21 cellular contexts compared by ENCODE assay signal in the genomic region with DNA sequence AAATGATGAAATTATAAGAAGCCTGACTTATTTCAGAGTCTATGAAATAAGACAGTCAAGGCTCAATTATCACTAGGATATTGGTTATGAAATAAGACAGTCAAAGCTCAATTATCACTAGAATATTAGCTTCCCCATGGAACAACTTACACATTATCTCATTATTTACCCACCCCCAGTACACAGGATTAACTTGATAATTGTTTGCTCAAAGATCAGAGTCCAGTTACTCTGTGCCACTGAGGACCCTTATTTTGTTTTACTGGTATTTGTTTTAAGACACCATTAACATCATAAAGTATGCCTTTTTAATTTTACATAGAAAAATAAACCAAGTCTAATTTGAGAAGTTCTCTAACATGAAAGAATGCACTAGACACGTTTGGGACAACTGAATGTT.
A peak's percentile ranks its signal among the peaks of the same experiment; 100 is the strongest.
DNase-seq lines count a peak whose midpoint lies in the region; ATAC-seq, FAIRE-seq and TF ChIP-seq lines count a peak whose summit lies in the region.
"Had no signal": no experiment of that assay in that cellular context is flagged by ENCODE, and none has a peak within 500 bp of the region (broad histone marks: within the 10 kb centered on the region; RNA-seq: fewer than 3 reads in every experiment).

No MANE protein-coding gene starts in this region.

- in situ Hi-C loops in HepG2 (cut with HindIII; ENCODE audit: extremely low pct_ligation_motif_present, low pct_unique_long_range_greater_than_20kb) = no loop called here

- peaks cover 31% of the 10 kb centered on the region for H3K4me1 Mint-ChIP-seq in GM23338
- H3K4me1 Mint-ChIP-seq: CD4-positive, alpha-beta memory T cell had no signal

- H3K4me1 ChIP-seq in GM23338 (ENCODE audit: insufficient read depth) (peaks cover 36% of the 10 kb centered on the region), HepG2 (ENCODE audit: insufficient read depth, low read length) (peaks cover 15% of the 10 kb centered on the region), small intestine (ENCODE audit: control insufficient read depth in 2 of 2, insufficient read depth in 1 of 2, low read depth in 1 of 2, low read length in 1 of 2) (no peaks in the 10 kb centered on the region)

- H3K36me3 ChIP-seq in GM23338 (ENCODE audit: insufficient read depth) = no peaks in the 10 kb centered on the region
- H3K36me3 ChIP-seq in HepG2 (replicated peaks in 1 of 2; ENCODE audit: control insufficient read depth in 1 of 2, insufficient read depth in 2 of 2, low read length in 2 of 2) = no peaks in the 10 kb centered on the region
- no peaks in the 10 kb centered on the region for H3K36me3 ChIP-seq in small intestine (ENCODE audit: control insufficient read depth in 2 of 2, insufficient read depth in 2 of 2, low read length in 2 of 2)

- no peak overlapping the region for H2AFZ ChIP-seq in GM23338
- H2AFZ ChIP-seq in HepG2 (ENCODE audit: low read length) = no peak overlapping the region

- H3K79me2 ChIP-seq in GM23338 (replicated peaks; ENCODE audit: insufficient read depth) = no peaks in the 10 kb centered on the region
- no peaks in the 10 kb centered on the region for H3K79me2 ChIP-seq in HepG2 (ENCODE audit: insufficient read depth, low read length)

- no peak overlapping the region for H3K9ac ChIP-seq in HepG2 (ENCODE audit: insufficient read depth, low read depth, low read length)

- intact Hi-C loops in HepG2 (cut with micrococcal nuclease; ENCODE audit: unreplicated experiment) = no loop called here
- intact Hi-C loops in sciatic nerve (cut with DNase I) = no loop called here

- no peaks in the 10 kb centered on the region for H3K9me3 Mint-ChIP-seq in GM23338

- POLR2A ChIA-PET in HepG2 (lab: Yijun Ruan, JAX) = no interaction called here

- no peak for TF ChIP-seq POLR2A in HepG2 (IDR thresholded peaks at IDR 0.05; ENCODE audit: insufficient read depth in 1 of 2, low read depth in 2 of 2, low read length in 2 of 2)

- H4K20me1 ChIP-seq in GM23338 (replicated peaks; ENCODE audit: insufficient read depth) (no peaks in the 10 kb centered on the region), HepG2 (ENCODE audit: insufficient read depth, low read length) (no peaks in the 10 kb centered on the region)

- H3K9me2 ChIP-seq in GM23338 (ENCODE audit: insufficient read depth) = no peaks in the 10 kb centered on the region

- no peak overlapping the region for H3K4me3 Mint-ChIP-seq in GM23338
- H3K4me3 Mint-ChIP-seq: CD4-positive, alpha-beta memory T cell had no signal

- peaks cover 6% of the 10 kb centered on the region for H3K27me3 Mint-ChIP-seq in GM23338 (ENCODE audit: insufficient read depth, low read depth, poor library complexity)
- H3K27me3 Mint-ChIP-seq: CD4-positive, alpha-beta memory T cell had no signal

- H3K27ac ChIP-seq in GM23338 (ENCODE audit: low read depth) (no peak overlapping the region), HepG2 (ENCODE audit: extremely low read length, insufficient read depth, low read length) (no peak overlapping the region), small intestine (ENCODE audit: low read depth in 1 of 2, low read length in 1 of 2) (no peak overlapping the region)

- no TSS peak for BruUV-seq in HepG2 (replicated peaks; lab: Mats Ljungman, UMichigan)

- FAIRE-seq in HepG2 (lab: Jason Lieb, UNC) (no peak), small intestine (lab: Jason Lieb, UNC) (no peak)
- FAIRE-seq: GM12878, GM19239, H1 had no signal

- H3F3A ChIP-seq in GM23338 (replicated peaks; ENCODE audit: low read depth) = no peaks in the 10 kb centered on the region

- no peak overlapping the region for H3K4me3 ChIP-seq in GM23338
- H3K4me3 ChIP-seq in HepG2 (replicated peaks in 1 of 3; ENCODE audit: insufficient read depth in 1 of 3, low read depth in 2 of 3, low read length in 3 of 3) = no peak overlapping the region
- no peak overlapping the region for H3K4me3 ChIP-seq in small intestine (ENCODE audit: low read depth in 1 of 2, low read length in 2 of 2)
- H3K4me3 ChIP-seq: GM12878 had no signal

- CTCF ChIA-PET in HepG2 (lab: Yijun Ruan, JAX; ENCODE audit: low intra/inter-chr PET ratio, low total read pairs) = no interaction called here

- H3K9me3 ChIP-seq in HepG2 (ENCODE audit: low read length) (no peaks in the 10 kb centered on the region), small intestine (ENCODE audit: control insufficient read depth, low read depth) (no peaks in the 10 kb centered on the region)

- WGBS in HepG2 (ENCODE audit: low lambda C conversion rate) = 2% methylated on average over 1 of the region's 1 CpG
- WGBS in small intestine, 3 donors = 2 to 22% (median 5%) methylated on average over 1 of the region's 1 CpG

- H3K4me2 ChIP-seq in GM23338 = no peak overlapping the region
- H3K4me2 ChIP-seq in HepG2 (ENCODE audit: low read depth, low read length) = peak overlapping the region; percentile 50

- no peak for TF ChIP-seq RAD21 in HepG2 (CRISPR knock-in tag; IDR thresholded peaks at IDR 0.05)

- H3K27me3 ChIP-seq in GM23338 (ENCODE audit: insufficient read depth) = no peaks in the 10 kb centered on the region
- no peaks in the 10 kb centered on the region for H3K27me3 ChIP-seq in HepG2 (ENCODE audit: control insufficient read depth in 1 of 2, insufficient read depth in 2 of 2, low read length in 2 of 2)
- no peaks in the 10 kb centered on the region for H3K27me3 ChIP-seq in small intestine (ENCODE audit: control insufficient read depth in 2 of 2, insufficient read depth in 2 of 2, low read length in 2 of 2)

- H3K27ac Mint-ChIP-seq in GM23338 = 0 out of 2 replicates have a peak overlapping the region, but pooled peaks have one; percentile 11
- H3K27ac Mint-ChIP-seq: CD4-positive, alpha-beta memory T cell had no signal

- no peak for ATAC-seq in GM23338
- peak; percentile 77 for ATAC-seq in HepG2
- ATAC-seq in sciatic nerve = no peak
- no peak for ATAC-seq in GM21619 (IDR thresholded peaks at IDR 0.05; ENCODE audit: unreplicated experiment)
- ATAC-seq: GM12878 had no signal

- no peaks in the 10 kb centered on the region for H3K36me3 Mint-ChIP-seq in GM23338 (ENCODE audit: low read depth)
- H3K36me3 Mint-ChIP-seq: CD4-positive, alpha-beta memory T cell had no signal

- TF ChIP-seq CTCF in GM23338 (conservative IDR thresholded peaks at IDR 0.05; ENCODE audit: low read depth in 2 of 2) (no peak), HepG2 (CRISPR knock-in tag; IDR thresholded peaks at IDR 0.05) (no peak)

- TF ChIP-seq EP300 in HepG2 (IDR thresholded peaks at IDR 0.05; ENCODE audit: low read depth in 2 of 2, low read length in 2 of 2) (peak in 1 of 2 experiments; percentile 60; a peak in 2 of 4 replicates), HepG2 (CRISPR knock-in tag; IDR thresholded peaks at IDR 0.05; ENCODE audit: borderline replicate concordance) (no peak)

- DNase-seq in DMS53 (lab: John Stamatoyannopoulos, UW) = peak; percentile 8
- no peak for DNase-seq in DMS53 treated with DMSO at 0.1 percent for 48 hours (lab: John Stamatoyannopoulos, UW; ENCODE audit: unreplicated experiment)
- no peak for DNase-seq in GM23338 (ENCODE audit: low spot score)
- peak; percentile 58 for DNase-seq in NCI-H82 (lab: John Stamatoyannopoulos, UW)
- DNase-seq in HepG2 (ENCODE audit: low spot score) = peak; percentile 61
- no peak for DNase-seq in sciatic nerve (ENCODE audit: low spot score)
- DNase-seq in small intestine = no peak
- DNase-seq: 8988T; C1 segment of cervical spinal cord; Calu3; CD4-positive, alpha-beta memory T cell; COR-L47; DMS79; EL; GDM1; H7; HCEC 1CT had no signal

TF ChIP-seq in GM23338, 12 proteins besides CTCF, POLR2A, EP300 and RAD21 (continues in another document):
- TF ChIP-seq NANOG (IDR thresholded peaks at IDR 0.05; ENCODE audit: borderline replicate concordance) = no peak
- no peak for TF ChIP-seq EZH2phosphoT487 (IDR thresholded peaks at IDR 0.05; ENCODE audit: unreplicated experiment)
- no peak for TF ChIP-seq STAT1 (IDR thresholded peaks at IDR 0.05; ENCODE audit: unreplicated experiment)

TF ChIP-seq in HepG2, 621 proteins besides CTCF, POLR2A, EP300 and RAD21 (continues in another document):
- TF ChIP-seq NR3C1 (CRISPR knock-in tag; IDR thresholded peaks at IDR 0.05) (no peak), RXRB (CRISPR knock-in tag; IDR thresholded peaks at IDR 0.05; ENCODE audit: borderline replicate concordance) (0 out of 2 replicates have a peak, but pooled peaks have one; percentile 17), BCL6 (CRISPR knock-in tag; IDR thresholded peaks at IDR 0.05) (0 out of 2 replicates have a peak, but pooled peaks have one; percentile 24)
- TF ChIP-seq, protein P1, sequence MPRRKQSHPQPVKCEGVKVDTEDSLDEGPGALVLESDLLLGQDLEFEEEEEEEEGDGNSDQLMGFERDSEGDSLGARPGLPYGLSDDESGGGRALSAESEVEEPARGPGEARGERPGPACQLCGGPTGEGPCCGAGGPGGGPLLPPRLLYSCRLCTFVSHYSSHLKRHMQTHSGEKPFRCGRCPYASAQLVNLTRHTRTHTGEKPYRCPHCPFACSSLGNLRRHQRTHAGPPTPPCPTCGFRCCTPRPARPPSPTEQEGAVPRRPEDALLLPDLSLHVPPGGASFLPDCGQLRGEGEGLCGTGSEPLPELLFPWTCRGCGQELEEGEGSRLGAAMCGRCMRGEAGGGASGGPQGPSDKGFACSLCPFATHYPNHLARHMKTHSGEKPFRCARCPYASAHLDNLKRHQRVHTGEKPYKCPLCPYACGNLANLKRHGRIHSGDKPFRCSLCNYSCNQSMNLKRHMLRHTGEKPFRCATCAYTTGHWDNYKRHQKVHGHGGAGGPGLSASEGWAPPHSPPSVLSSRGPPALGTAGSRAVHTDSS (CRISPR knock-in tag; conservative IDR thresholded peaks at IDR 0.05) = no peak
- TF ChIP-seq, protein P2, sequence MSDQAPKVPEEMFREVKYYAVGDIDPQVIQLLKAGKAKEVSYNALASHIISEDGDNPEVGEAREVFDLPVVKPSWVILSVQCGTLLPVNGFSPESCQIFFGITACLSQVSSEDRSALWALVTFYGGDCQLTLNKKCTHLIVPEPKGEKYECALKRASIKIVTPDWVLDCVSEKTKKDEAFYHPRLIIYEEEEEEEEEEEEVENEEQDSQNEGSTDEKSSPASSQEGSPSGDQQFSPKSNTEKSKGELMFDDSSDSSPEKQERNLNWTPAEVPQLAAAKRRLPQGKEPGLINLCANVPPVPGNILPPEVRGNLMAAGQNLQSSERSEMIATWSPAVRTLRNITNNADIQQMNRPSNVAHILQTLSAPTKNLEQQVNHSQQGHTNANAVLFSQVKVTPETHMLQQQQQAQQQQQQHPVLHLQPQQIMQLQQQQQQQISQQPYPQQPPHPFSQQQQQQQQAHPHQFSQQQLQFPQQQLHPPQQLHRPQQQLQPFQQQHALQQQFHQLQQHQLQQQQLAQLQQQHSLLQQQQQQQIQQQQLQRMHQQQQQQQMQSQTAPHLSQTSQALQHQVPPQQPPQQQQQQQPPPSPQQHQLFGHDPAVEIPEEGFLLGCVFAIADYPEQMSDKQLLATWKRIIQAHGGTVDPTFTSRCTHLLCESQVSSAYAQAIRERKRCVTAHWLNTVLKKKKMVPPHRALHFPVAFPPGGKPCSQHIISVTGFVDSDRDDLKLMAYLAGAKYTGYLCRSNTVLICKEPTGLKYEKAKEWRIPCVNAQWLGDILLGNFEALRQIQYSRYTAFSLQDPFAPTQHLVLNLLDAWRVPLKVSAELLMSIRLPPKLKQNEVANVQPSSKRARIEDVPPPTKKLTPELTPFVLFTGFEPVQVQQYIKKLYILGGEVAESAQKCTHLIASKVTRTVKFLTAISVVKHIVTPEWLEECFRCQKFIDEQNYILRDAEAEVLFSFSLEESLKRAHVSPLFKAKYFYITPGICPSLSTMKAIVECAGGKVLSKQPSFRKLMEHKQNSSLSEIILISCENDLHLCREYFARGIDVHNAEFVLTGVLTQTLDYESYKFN (CRISPR knock-in tag; conservative IDR thresholded peaks at IDR 0.05) = peak; percentile 81

Comparison
In these comparisons a context has a peak if more than half of its experiments do, and no peak if none do; other contexts are left out.
1. DNase-seq: peak in DMS53 (single experiment), NCI-H82 (single experiment) and HepG2 (single experiment); none in DMS53 treated with DMSO at 0.1 percent for 48 hours (single experiment), GM23338 (single experiment), sciatic nerve (single experiment) and small intestine (single experiment).